ENCODE assay signal across 1 cellular context in the genomic region with DNA sequence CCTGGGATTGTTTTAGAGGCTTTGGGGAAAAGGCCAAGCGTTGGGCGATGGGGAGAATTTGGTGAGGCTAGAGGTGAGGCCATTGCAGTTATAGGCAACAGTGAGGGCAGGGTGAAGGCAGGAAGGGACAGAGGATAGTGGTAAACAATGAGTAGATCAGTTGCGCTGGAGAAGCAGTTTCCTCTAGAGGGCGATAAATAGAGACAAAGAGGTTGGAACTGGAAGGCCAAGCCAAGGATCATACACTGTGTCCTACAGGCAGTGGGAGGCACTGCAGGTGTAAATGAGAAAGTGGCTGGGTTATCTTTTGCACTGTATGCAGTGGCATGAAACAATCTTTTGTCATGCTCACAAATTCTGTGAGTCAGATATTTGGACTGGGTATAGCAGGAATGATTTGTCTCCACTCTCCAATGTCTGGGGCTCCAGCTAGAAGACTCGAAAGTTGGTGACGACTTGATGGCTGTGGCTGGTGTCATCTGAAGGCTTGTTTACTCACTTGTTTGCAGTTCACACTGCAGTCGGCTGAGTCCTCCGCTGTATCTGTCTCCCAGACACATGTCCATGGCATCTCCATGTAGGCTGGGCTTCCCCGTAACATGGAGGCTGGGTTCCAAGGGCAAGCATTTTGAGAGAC.
TF ChIP-seq lines count a peak whose summit lies in the region.

No MANE protein-coding gene starts in this region.

TF ChIP-seq in HEK293, 187 proteins besides CTCF, POLR2A, EP300 and RAD21 (continued from another document):
- TF ChIP-seq GLI2 (tag by site-specific recombination; IDR thresholded peaks at IDR 0.05; ENCODE audit: borderline replicate concordance, low read depth) (no peak), ZNF76 (tag by site-specific recombination; IDR thresholded peaks at IDR 0.05; ENCODE audit: borderline replicate concordance, low read depth) (no peak), ZNF560 (tag by site-specific recombination; IDR thresholded peaks at IDR 0.05; ENCODE audit: borderline replicate concordance) (no peak), ZNF791 (tag by site-specific recombination; IDR thresholded peaks at IDR 0.05) (no peak), KLF7 (tag by site-specific recombination; IDR thresholded peaks at IDR 0.05; ENCODE audit: borderline replicate concordance) (no peak), ZNF629 (tag by site-specific recombination; IDR thresholded peaks at IDR 0.05) (no peak), KLF10 (tag by site-specific recombination; IDR thresholded peaks at IDR 0.05) (no peak), GLIS2 (tag by site-specific recombination; IDR thresholded peaks at IDR 0.05) (no peak), ZNF654 (tag by site-specific recombination; IDR thresholded peaks at IDR 0.05; ENCODE audit: low read depth) (peak; percentile 44), ZNF2 (tag by site-specific recombination; IDR thresholded peaks at IDR 0.05) (0 out of 2 replicates have a peak, but pooled peaks have one; percentile 32), OVOL3 (tag by site-specific recombination; IDR thresholded peaks at IDR 0.05) (no peak), ZNF621 (tag by site-specific recombination; IDR thresholded peaks at IDR 0.05) (no peak), ZBTB8A (tag by site-specific recombination; IDR thresholded peaks at IDR 0.05) (no peak), OSR2 (tag by site-specific recombination; IDR thresholded peaks at IDR 0.05) (no peak), ZNF112 (tag by site-specific recombination; IDR thresholded peaks at IDR 0.05) (no peak)
- TF ChIP-seq, protein P1, sequence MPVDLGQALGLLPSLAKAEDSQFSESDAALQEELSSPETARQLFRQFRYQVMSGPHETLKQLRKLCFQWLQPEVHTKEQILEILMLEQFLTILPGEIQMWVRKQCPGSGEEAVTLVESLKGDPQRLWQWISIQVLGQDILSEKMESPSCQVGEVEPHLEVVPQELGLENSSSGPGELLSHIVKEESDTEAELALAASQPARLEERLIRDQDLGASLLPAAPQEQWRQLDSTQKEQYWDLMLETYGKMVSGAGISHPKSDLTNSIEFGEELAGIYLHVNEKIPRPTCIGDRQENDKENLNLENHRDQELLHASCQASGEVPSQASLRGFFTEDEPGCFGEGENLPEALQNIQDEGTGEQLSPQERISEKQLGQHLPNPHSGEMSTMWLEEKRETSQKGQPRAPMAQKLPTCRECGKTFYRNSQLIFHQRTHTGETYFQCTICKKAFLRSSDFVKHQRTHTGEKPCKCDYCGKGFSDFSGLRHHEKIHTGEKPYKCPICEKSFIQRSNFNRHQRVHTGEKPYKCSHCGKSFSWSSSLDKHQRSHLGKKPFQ (tag by site-specific recombination; IDR thresholded peaks at IDR 0.05) = no peak
- TF ChIP-seq, protein P2, sequence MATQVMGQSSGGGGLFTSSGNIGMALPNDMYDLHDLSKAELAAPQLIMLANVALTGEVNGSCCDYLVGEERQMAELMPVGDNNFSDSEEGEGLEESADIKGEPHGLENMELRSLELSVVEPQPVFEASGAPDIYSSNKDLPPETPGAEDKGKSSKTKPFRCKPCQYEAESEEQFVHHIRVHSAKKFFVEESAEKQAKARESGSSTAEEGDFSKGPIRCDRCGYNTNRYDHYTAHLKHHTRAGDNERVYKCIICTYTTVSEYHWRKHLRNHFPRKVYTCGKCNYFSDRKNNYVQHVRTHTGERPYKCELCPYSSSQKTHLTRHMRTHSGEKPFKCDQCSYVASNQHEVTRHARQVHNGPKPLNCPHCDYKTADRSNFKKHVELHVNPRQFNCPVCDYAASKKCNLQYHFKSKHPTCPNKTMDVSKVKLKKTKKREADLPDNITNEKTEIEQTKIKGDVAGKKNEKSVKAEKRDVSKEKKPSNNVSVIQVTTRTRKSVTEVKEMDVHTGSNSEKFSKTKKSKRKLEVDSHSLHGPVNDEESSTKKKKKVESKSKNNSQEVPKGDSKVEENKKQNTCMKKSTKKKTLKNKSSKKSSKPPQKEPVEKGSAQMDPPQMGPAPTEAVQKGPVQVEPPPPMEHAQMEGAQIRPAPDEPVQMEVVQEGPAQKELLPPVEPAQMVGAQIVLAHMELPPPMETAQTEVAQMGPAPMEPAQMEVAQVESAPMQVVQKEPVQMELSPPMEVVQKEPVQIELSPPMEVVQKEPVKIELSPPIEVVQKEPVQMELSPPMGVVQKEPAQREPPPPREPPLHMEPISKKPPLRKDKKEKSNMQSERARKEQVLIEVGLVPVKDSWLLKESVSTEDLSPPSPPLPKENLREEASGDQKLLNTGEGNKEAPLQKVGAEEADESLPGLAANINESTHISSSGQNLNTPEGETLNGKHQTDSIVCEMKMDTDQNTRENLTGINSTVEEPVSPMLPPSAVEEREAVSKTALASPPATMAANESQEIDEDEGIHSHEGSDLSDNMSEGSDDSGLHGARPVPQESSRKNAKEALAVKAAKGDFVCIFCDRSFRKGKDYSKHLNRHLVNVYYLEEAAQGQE (tag by site-specific recombination; IDR thresholded peaks at IDR 0.05) = no peak
- TF ChIP-seq, protein P3, sequence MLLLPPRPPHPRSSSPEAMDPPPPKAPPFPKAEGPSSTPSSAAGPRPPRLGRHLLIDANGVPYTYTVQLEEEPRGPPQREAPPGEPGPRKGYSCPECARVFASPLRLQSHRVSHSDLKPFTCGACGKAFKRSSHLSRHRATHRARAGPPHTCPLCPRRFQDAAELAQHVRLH (tag by site-specific recombination; IDR thresholded peaks at IDR 0.05) = peak; percentile 84; the same call in 1 of the 2 replicates
TF ChIP-seq in HEK293: peak in this region for 7.
